13 cellular contexts compared by ENCODE assay signal in genomic region chr19:40278361-40279045, GRCh38. TPM values are rescaled to one million over a fixed set of nuclear protein-coding genes. Genes with fewer than 3 reads are reported as not detected.
DNase-seq lines count a peak whose midpoint lies in the region; ATAC-seq and TF ChIP-seq lines count a peak whose summit lies in the region.
"Had no signal": no experiment of that assay in that cellular context is flagged by ENCODE, and none has a peak within 500 bp of the region (broad histone marks: within the 10 kb centered on the region; RNA-seq: fewer than 3 reads in every experiment).

No MANE protein-coding gene starts in this region.

- peak overlapping the region; percentile 56 for H3K4me3 ChIP-seq in OCI-LY1 (ENCODE audit: low read depth, low read length, poor library complexity, severe bottlenecking)
- H3K4me3 ChIP-seq: GM23338 had no signal

- peak overlapping the region; percentile 56; the same call in 1 of the 2 replicates for H3K9ac ChIP-seq in OCI-LY1 (ENCODE audit: low read length)

- peaks cover 89% of the 10 kb centered on the region for H3K4me1 ChIP-seq in OCI-LY1 (ENCODE audit: insufficient read depth, low read length, severe bottlenecking)

- H3K36me3 Mint-ChIP-seq in effector memory CD8-positive, alpha-beta T cell (ENCODE audit: insufficient read depth), result peaks cover 10% of the 10 kb centered on the region
- no peaks in the 10 kb centered on the region for H3K36me3 Mint-ChIP-seq in naive B cell

- H3K4me2 ChIP-seq in OCI-LY1 (ENCODE audit: low read length), result peak overlapping the region; percentile 95
- H3K4me2 ChIP-seq: GM23338 had no signal

- no peak overlapping the region for H2AFZ ChIP-seq in OCI-LY1 (ENCODE audit: low read length)
- H2AFZ ChIP-seq: GM23338 had no signal

- H3K27me3 Mint-ChIP-seq in effector memory CD8-positive, alpha-beta T cell, result no peaks in the 10 kb centered on the region
- H3K27me3 Mint-ChIP-seq in naive B cell, result no peaks in the 10 kb centered on the region

- 0 out of 2 replicates have a peak, but pooled peaks cover 5% of the 10 kb centered on the region for H3F3A ChIP-seq in OCI-LY1 (ENCODE audit: insufficient read depth, low read length)

- H3K79me2 ChIP-seq in OCI-LY1 (ENCODE audit: insufficient read depth, low read length), result peaks cover 84% of the 10 kb centered on the region

- H3K27me3 ChIP-seq in OCI-LY1 (ENCODE audit: insufficient read depth, low read length), result no peaks in the 10 kb centered on the region

- H3K9me2 ChIP-seq in OCI-LY1 (ENCODE audit: low read depth, low read length), result no peaks in the 10 kb centered on the region

- ATAC-seq in effector memory CD8-positive, alpha-beta T cell (replicated peaks), result no peak
- ATAC-seq in naive B cell (ENCODE audit: low read depth in 2 of 2) (no peak), HG03280 (IDR thresholded peaks at IDR 0.05; ENCODE audit: unreplicated experiment) (no peak)
- ATAC-seq: activated CD4-positive, CD25-positive, alpha-beta regulatory T cell treated with anti-CD3 and anti-CD28 coated beads, Interleukin-2, amount 50 U/mL, for 24 hours; GM23338 had no signal

- peaks cover 60 to 67% of the 10 kb centered on the region in 2 donors for H3K4me1 Mint-ChIP-seq in effector memory CD8-positive, alpha-beta T cell (ENCODE audit: low read depth in 2 of 2)
- H3K4me1 Mint-ChIP-seq in naive B cell, result peaks cover 67 to 89% (median 75%) of the 10 kb centered on the region in 3 donors

- no peak for DNase-seq in effector memory CD8-positive, alpha-beta T cell
- DNase-seq in naive B cell (no peak), DMS 273 (lab: John Stamatoyannopoulos, UW; ENCODE audit: unreplicated experiment) (no peak), ACHN (no peak)
- DNase-seq: activated naive CD4-positive, alpha-beta T cell; NCI-H446; SHP77 treated with DMSO at 0.1 percent for 48 hours had no signal

- H4K20me1 ChIP-seq in OCI-LY1 (ENCODE audit: insufficient read depth, low read length), result no peaks in the 10 kb centered on the region

- no peaks in the 10 kb centered on the region; the same call in 1 of the 2 replicates for H3K36me3 ChIP-seq in OCI-LY1 (ENCODE audit: insufficient read depth, low read length)

- no peaks in the 10 kb centered on the region for H3K9me3 Mint-ChIP-seq in effector memory CD8-positive, alpha-beta T cell
- no peaks in the 10 kb centered on the region for H3K9me3 Mint-ChIP-seq in naive B cell
- H3K9me3 Mint-ChIP-seq: GM23338 had no signal

- in situ Hi-C loops in ACHN (cut with HindIII; ENCODE audit: low pct_ligation_motif_present, low pct_unique_long_range_greater_than_20kb, low sequenced_read_pairs), result no loop called here

- H3K27ac ChIP-seq in OCI-LY1 (ENCODE audit: low read depth, low read length, poor library complexity, severe bottlenecking) (peak overlapping the region; percentile 97), temporal lobe (ENCODE audit: low read depth, low read length) (peak overlapping the region; percentile 61)

- TF ChIP-seq CTCF in OCI-LY1 (IDR thresholded peaks at IDR 0.05; ENCODE audit: low read length), result no peak

- peak overlapping the region; percentile 24 to 74 for H3K27ac Mint-ChIP-seq in effector memory CD8-positive, alpha-beta T cell
- H3K27ac Mint-ChIP-seq in naive B cell, result peak overlapping the region in 5 of 6 donors; percentile 56 to 99 (median 76)

- H3K9me3 ChIP-seq in OCI-LY1 (ENCODE audit: low read length), result no peaks in the 10 kb centered on the region

- H3K4me3 Mint-ChIP-seq in effector memory CD8-positive, alpha-beta T cell, result no peak overlapping the region
- H3K4me3 Mint-ChIP-seq in naive B cell, result peak overlapping the region in 6 of 8 donors; percentile 26 to 73 (median 58)
- H3K4me3 Mint-ChIP-seq: GM23338 had no signal

RNA-seq across cellular contexts. Expression of gene AKT2, which starts 6.6 kb away (rescaled TPM):
- 10 to 100 TPM; 24.2 to 34.3 (median 30.8) TPM for polyA plus RNA-seq in naive B cell (ENCODE audit: low read depth in 6 of 6)
- total RNA-seq in temporal lobe, result 36.9 TPM

RNA-seq across cellular contexts. Expression of gene CCNP, which starts 52.0 kb away (rescaled TPM):
- not detected for polyA plus RNA-seq in naive B cell (ENCODE audit: low read depth in 6 of 6)
- 0.49 TPM for total RNA-seq in temporal lobe
- total RNA-seq: Daoy had no signal

Comparison
In these comparisons a context has a peak if more than half of its experiments do, and no peak if none do; other contexts are left out.
1. H3K4me3 Mint-ChIP-seq: peak in naive B cell (6 of 8); none in effector memory CD8-positive, alpha-beta T cell (0 of 2).